In genomic region chr12:74646831-74647230, GRCh38 we compare ENCODE assay signal across 10 cellular contexts.
DNase-seq lines count a peak whose midpoint lies in the region; ATAC-seq, FAIRE-seq and TF ChIP-seq lines count a peak whose summit lies in the region.
"Had no signal": no experiment of that assay in that cellular context is flagged by ENCODE, and none has a peak within 500 bp of the region (broad histone marks: within the 10 kb centered on the region; RNA-seq: fewer than 3 reads in every experiment).

No MANE protein-coding gene starts in this region.

- H3K9ac ChIP-seq in kidney (ENCODE audit: low read length in 2 of 2): no peak overlapping the region

- H3K36me3 Mint-ChIP-seq in CD14-positive monocyte: no peaks in the 10 kb centered on the region

- no peak overlapping the region for H3K4me3 Mint-ChIP-seq in CD14-positive monocyte

- H3K4me1 ChIP-seq in kidney (ENCODE audit: control insufficient read depth in 1 of 2, insufficient read depth in 1 of 2, low read depth in 1 of 2, low read length in 2 of 2) (no peaks in the 10 kb centered on the region), sigmoid colon (no peaks in the 10 kb centered on the region)
- H3K4me1 ChIP-seq: suprapubic skin had no signal

- peak; percentile 17 for FAIRE-seq in kidney (lab: Jason Lieb, UNC)

- no peaks in the 10 kb centered on the region for H3K9me3 ChIP-seq in kidney (ENCODE audit: control insufficient read depth in 1 of 2, low read length in 2 of 2)
- H3K9me3 ChIP-seq in sigmoid colon: no peaks in the 10 kb centered on the region
- H3K9me3 ChIP-seq: suprapubic skin had no signal

- TF ChIP-seq EP300 in sigmoid colon (IDR thresholded peaks at IDR 0.05): no peak

- TF ChIP-seq POLR2A in sigmoid colon (IDR thresholded peaks at IDR 0.05): no peak

- no peaks in the 10 kb centered on the region for H3K27me3 ChIP-seq in sigmoid colon
- H3K27me3 ChIP-seq: suprapubic skin had no signal

- 15 to 34% methylated on average over 1 of the region's 1 CpG for WGBS in sigmoid colon, 2 donors

- DNase-seq in DMS153 (lab: John Stamatoyannopoulos, UW): peak; percentile 48
- no peak for DNase-seq in LNCaP clone FGC (ENCODE audit: low read depth)
- DNase-seq in SHP77 treated with DMSO at 0.1 percent for 48 hours (lab: John Stamatoyannopoulos, UW): peak; percentile 34
- DNase-seq in kidney: no peak
- DNase-seq in CD14-positive monocyte (ENCODE audit: low spot score): no peak
- DNase-seq in HUDEP-2 (lab: John Stamatoyannopoulos, UW; ENCODE audit: unreplicated experiment in 76 of 76): no peak
- DNase-seq in sigmoid colon: no peak

- no peak for ATAC-seq in HG03442 (IDR thresholded peaks at IDR 0.05; ENCODE audit: unreplicated experiment)

- no peaks in the 10 kb centered on the region for H3K36me3 ChIP-seq in kidney (ENCODE audit: control insufficient read depth in 1 of 2, insufficient read depth in 2 of 2, low read length in 2 of 2)
- no peaks in the 10 kb centered on the region for H3K36me3 ChIP-seq in sigmoid colon
- H3K36me3 ChIP-seq: suprapubic skin had no signal

- no peak overlapping the region for H3K4me3 ChIP-seq in LNCaP clone FGC (ENCODE audit: low read depth, low read length)
- H3K4me3 ChIP-seq in kidney (ENCODE audit: low read length in 2 of 2): no peak overlapping the region
- H3K4me3 ChIP-seq in sigmoid colon: no peak overlapping the region
- H3K4me3 ChIP-seq: suprapubic skin had no signal

- peaks cover 0 to 2% (median 0%) of the 10 kb centered on the region in 3 donors for H3K27me3 Mint-ChIP-seq in CD14-positive monocyte (ENCODE audit: low read depth in 3 of 3)

- intact Hi-C loops in kidney (cut with DNase I): no loop called here
- intact Hi-C loops in CD14-positive monocyte (cut with micrococcal nuclease): no loop called here
- intact Hi-C loops in sigmoid colon (cut with DNase I): no loop called here

- peak; percentile 83 for TF ChIP-seq CTCF in LNCaP clone FGC (IDR thresholded peaks at IDR 0.05; ENCODE audit: control insufficient read depth, extremely low read depth, insufficient read depth)
- TF ChIP-seq CTCF in kidney (IDR thresholded peaks at IDR 0.05; ENCODE audit: borderline replicate concordance, extremely low read depth, insufficient read depth): no peak
- TF ChIP-seq CTCF in CD14-positive monocyte (IDR thresholded peaks at IDR 0.05): no peak
- no peak for TF ChIP-seq CTCF in sigmoid colon (IDR thresholded peaks at IDR 0.05)

- no peaks in the 10 kb centered on the region for H3K9me3 Mint-ChIP-seq in CD14-positive monocyte
- H3K9me3 Mint-ChIP-seq: activated T-helper 2 cell treated with anti-CD3 and anti-CD28 coated beads, Interferon-gamma antibody, Interleukin-2, Interleukin-4, amounts not matched to agents 10 μg/mL and 5 μg/mL and 100 μg/mL, durations not matched to agents 14 hours and 24 hours and 36 hours had no signal

- no peak overlapping the region for H3K27ac Mint-ChIP-seq in CD14-positive monocyte
- H3K27ac Mint-ChIP-seq: activated T-helper 2 cell treated with anti-CD3 and anti-CD28 coated beads, Interferon-gamma antibody, Interleukin-2, Interleukin-4, amounts not matched to agents 10 μg/mL and 5 μg/mL and 100 μg/mL, durations not matched to agents 14 hours and 24 hours and 36 hours had no signal

- H3K27ac ChIP-seq in kidney (ENCODE audit: low read depth in 2 of 2, low read length in 2 of 2) (no peak overlapping the region), sigmoid colon (no peak overlapping the region)
- H3K27ac ChIP-seq: suprapubic skin had no signal

- H3K4me1 Mint-ChIP-seq in CD14-positive monocyte: no peaks in the 10 kb centered on the region

Comparison
In these comparisons a context has a peak if more than half of its experiments do, and no peak if none do; other contexts are left out.
1. DNase-seq: peak in DMS153 (single experiment) and SHP77 treated with DMSO at 0.1 percent for 48 hours (single experiment); none in LNCaP clone FGC (single experiment), kidney (single experiment), CD14-positive monocyte (single experiment), HUDEP-2 (0 of 76) and sigmoid colon (single experiment).